9 cellular contexts compared by ENCODE assay signal in the genomic region with DNA sequence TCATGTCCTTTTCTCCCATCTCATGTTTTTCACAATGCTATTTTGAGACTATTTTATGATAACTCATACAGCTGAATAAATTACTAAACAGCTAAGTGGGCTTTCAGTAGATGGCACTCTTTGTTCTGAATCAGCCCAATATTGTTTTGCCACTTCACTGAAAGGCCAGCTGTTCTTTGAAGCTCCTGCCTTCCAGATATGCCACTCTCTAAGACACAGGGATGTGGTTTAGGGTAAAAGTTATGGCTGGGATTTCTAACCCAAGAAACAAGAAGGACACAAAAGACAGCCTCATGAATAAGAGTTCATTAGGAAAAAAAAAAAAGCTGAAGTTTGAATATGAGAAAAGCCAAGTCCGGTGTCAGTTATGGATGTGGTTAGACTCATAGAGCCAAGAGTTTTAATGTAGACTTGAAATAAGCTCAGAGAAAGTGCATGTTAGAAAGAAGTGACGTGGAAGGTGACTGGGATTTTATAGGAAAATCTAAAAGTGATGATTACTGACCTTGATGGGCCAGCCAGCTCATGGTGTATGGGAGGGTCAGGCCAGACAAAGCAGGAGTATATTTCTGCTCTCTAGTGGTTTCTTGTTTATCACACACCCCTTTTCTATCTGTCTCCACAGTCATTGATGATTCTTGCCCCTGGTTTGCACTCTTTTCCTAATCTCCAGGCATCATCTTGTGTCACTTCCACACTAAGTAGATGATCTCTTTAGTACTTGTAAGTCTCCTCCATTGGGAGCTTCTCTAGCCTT.
DNase-seq lines count a peak whose midpoint lies in the region; ATAC-seq, FAIRE-seq and TF ChIP-seq lines count a peak whose summit lies in the region.
"Had no signal": no experiment of that assay in that cellular context is flagged by ENCODE, and none has a peak within 500 bp of the region (broad histone marks: within the 10 kb centered on the region; RNA-seq: fewer than 3 reads in every experiment).

No MANE protein-coding gene starts in this region.

- TF ChIP-seq POLR2A in HCT116 (IDR thresholded peaks at IDR 0.05; ENCODE audit: borderline replicate concordance, extremely low read depth, insufficient read depth, insufficient read length), result no peak

- ATAC-seq in HCT116 (0 out of 2 replicates have a peak, but pooled peaks have one; percentile 32), GM19467 (IDR thresholded peaks at IDR 0.05; ENCODE audit: unreplicated experiment) (no peak)

- no peak overlapping the region for H3K27ac Mint-ChIP-seq in astrocyte (ENCODE audit: unreplicated experiment)

- no peaks in the 10 kb centered on the region for H3K27me3 Mint-ChIP-seq in astrocyte (ENCODE audit: low read depth, unreplicated experiment)

- H3K4me3 ChIP-seq in HCT116 (replicated peaks in 1 of 2; ENCODE audit: low read depth in 1 of 2, low read length in 2 of 2) (no peak overlapping the region), astrocyte (ENCODE audit: insufficient read depth, low read depth, low read length) (no peak overlapping the region)

- H3K4me1 Mint-ChIP-seq in astrocyte (ENCODE audit: low read depth, unreplicated experiment), result peaks cover 5% of the 10 kb centered on the region

- RAD21 ChIA-PET in HCT116 (lab: Charles Lee; ENCODE audit: low non-redundant PET in 1 of 2, low total read pairs in 2 of 2, uncharacterized antibody in 2 of 2, unreplicated experiment in 2 of 2), result interaction anchor here (0.5 to 1.3 kb wide), 5 partner anchors 72 to 709 kb away, joined by 3 to 5 read pairs (median 3); no protein-coding TSS in a partner anchor

- H3K27me3 ChIP-seq in HCT116 (ENCODE audit: insufficient read depth, low read length) (no peaks in the 10 kb centered on the region), astrocyte (ENCODE audit: insufficient read depth, low read length) (no peaks in the 10 kb centered on the region)

- no peak overlapping the region for H2AFZ ChIP-seq in HCT116 (ENCODE audit: low read depth, low read length, poor library complexity, severe bottlenecking)
- H2AFZ ChIP-seq in astrocyte (ENCODE audit: low read depth, low read length), result no peak overlapping the region

- DNase-seq in AG09319 (ENCODE audit: extremely low read depth, low read depth) (no peak), HCT116 (ENCODE audit: low read depth, low spot score) (no peak), astrocyte (ENCODE audit: low read depth) (peak; percentile 49), kidney tubule cell (ENCODE audit: low spot score) (peak; percentile 14), HuH-7.5 (ENCODE audit: low spot score) (no peak), NOMO-1 treated with DMSO at 0.1 percent for 48 hours (lab: John Stamatoyannopoulos, UW; ENCODE audit: unreplicated experiment) (no peak), iPS-NIHi11 (ENCODE audit: low spot score) (no peak)
- DNase-seq: posterior cingulate gyrus had no signal

- TF ChIP-seq CTCF in AG09319 (IDR thresholded peaks at IDR 0.05; ENCODE audit: low read depth, low read length) (peak; percentile 57), HCT116 (IDR thresholded peaks at IDR 0.05 in 2 of 3, conservative IDR thresholded peaks at IDR 0.05 in 1 of 3; ENCODE audit: borderline replicate concordance in 1 of 3, insufficient read depth in 1 of 3, low read depth in 2 of 3, low read length in 2 of 3) (peak in 2 of 3 experiments; percentile 23 to 25; a peak in 2 of 6 replicates), astrocyte (IDR thresholded peaks at IDR 0.05; ENCODE audit: insufficient read depth, low read depth, low read length) (peak; percentile 21)

- CTCF ChIA-PET in HCT116 (lab: Charles Lee), result interaction anchor here (1.1 to 2.2 kb wide), 2 partner anchors 157 to 183 kb away, joined by 4 to 5 read pairs; no protein-coding TSS in a partner anchor

- TF ChIP-seq RAD21 in HCT116 (IDR thresholded peaks at IDR 0.05; ENCODE audit: low read depth), result peak; percentile 73

- peaks cover 14 to 22% of the 10 kb centered on the region in 2 experiments; a peak in 3 of 4 replicates for H3K4me1 ChIP-seq in HCT116 (ENCODE audit: control insufficient read depth in 1 of 2, insufficient read depth in 2 of 2, low read length in 2 of 2)
- H3K4me1 ChIP-seq in astrocyte (ENCODE audit: insufficient read depth, low read length), result peaks cover 4% of the 10 kb centered on the region

- BruUV-seq in HCT116 (replicated peaks; lab: Mats Ljungman, UMichigan), result no TSS peak

- H3K9me3 Mint-ChIP-seq in astrocyte (ENCODE audit: unreplicated experiment), result no peaks in the 10 kb centered on the region

- H3K36me3 Mint-ChIP-seq in astrocyte (ENCODE audit: low read depth, unreplicated experiment), result no peaks in the 10 kb centered on the region

- H3K4me2 ChIP-seq in HCT116 (ENCODE audit: low read length), result no peak overlapping the region
- H3K4me2 ChIP-seq in astrocyte (ENCODE audit: low read length), result no peak overlapping the region

- H3K9me3 ChIP-seq in HCT116 (ENCODE audit: control insufficient read depth in 1 of 2, insufficient read depth in 1 of 2, low read depth in 1 of 2, low read length in 2 of 2) (no peaks in the 10 kb centered on the region), astrocyte (ENCODE audit: insufficient read depth, low read depth, low read length) (no peaks in the 10 kb centered on the region)

- H3K36me3 ChIP-seq in HCT116 (ENCODE audit: control insufficient read depth in 1 of 2, insufficient read depth in 2 of 2, low read length in 2 of 2), result no peaks in the 10 kb centered on the region
- no peaks in the 10 kb centered on the region for H3K36me3 ChIP-seq in astrocyte (ENCODE audit: insufficient read depth, low read length)

- FAIRE-seq in astrocyte (lab: Jason Lieb, UNC), result peak; percentile 55

- intact Hi-C loops in HCT116 (cut with micrococcal nuclease), result no loop called here

- H3K9ac ChIP-seq in HCT116 (ENCODE audit: low read length), result no peak overlapping the region
- H3K9ac ChIP-seq in astrocyte (ENCODE audit: low read length), result no peak overlapping the region

- H3K79me2 ChIP-seq in HCT116 (ENCODE audit: insufficient read depth, low read length), result no peaks in the 10 kb centered on the region
- no peaks in the 10 kb centered on the region for H3K79me2 ChIP-seq in astrocyte (ENCODE audit: insufficient read depth, low read length)

- peak overlapping the region; percentile 57 for H3K27ac ChIP-seq in HCT116 (ENCODE audit: low read depth, low read length)
- no peak overlapping the region for H3K27ac ChIP-seq in astrocyte (ENCODE audit: low read depth, low read length)

- no peak overlapping the region for H3K4me3 Mint-ChIP-seq in astrocyte (ENCODE audit: unreplicated experiment)

- H4K20me1 ChIP-seq in HCT116 (ENCODE audit: insufficient read depth), result no peaks in the 10 kb centered on the region
- no peaks in the 10 kb centered on the region for H4K20me1 ChIP-seq in astrocyte (ENCODE audit: insufficient read depth, low read length)

- no peaks in the 10 kb centered on the region for H3K9me2 ChIP-seq in HCT116 (ENCODE audit: insufficient read depth)

- POLR2A ChIA-PET in HCT116 (lab: Charles Lee), result interaction anchor here (1.0 to 1.3 kb wide), 2 partner anchors 16 to 490 kb away, joined by 3 to 4 read pairs; a partner anchor contains a TSS

TF ChIP-seq in HCT116, 20 proteins besides CTCF, POLR2A, EP300 and RAD21:
- TF ChIP-seq SRF (IDR thresholded peaks at IDR 0.05; ENCODE audit: low read depth) (no peak), EGR1 (IDR thresholded peaks at IDR 0.05; ENCODE audit: low read depth) (no peak), EZH2 (IDR thresholded peaks at IDR 0.05) (no peak), FOSL1 (IDR thresholded peaks at IDR 0.05; ENCODE audit: low read depth) (no peak), ZFX (IDR thresholded peaks at IDR 0.05) (no peak), SIN3A (IDR thresholded peaks at IDR 0.05; ENCODE audit: low read depth) (no peak), CEBPB (IDR thresholded peaks at IDR 0.05; ENCODE audit: low read depth) (no peak), CBX3 (IDR thresholded peaks at IDR 0.05; ENCODE audit: low read depth) (no peak), EZH2phosphoT487 (IDR thresholded peaks at IDR 0.05; ENCODE audit: borderline replicate concordance) (no peak), SP1 (IDR thresholded peaks at IDR 0.05; ENCODE audit: low read depth) (no peak), YY1 (IDR thresholded peaks at IDR 0.05; ENCODE audit: extremely low read depth, insufficient replicate concordance, low read depth, low read length) (no peak)
- TF ChIP-seq, protein P1, sequence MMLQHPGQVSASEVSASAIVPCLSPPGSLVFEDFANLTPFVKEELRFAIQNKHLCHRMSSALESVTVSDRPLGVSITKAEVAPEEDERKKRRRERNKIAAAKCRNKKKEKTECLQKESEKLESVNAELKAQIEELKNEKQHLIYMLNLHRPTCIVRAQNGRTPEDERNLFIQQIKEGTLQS (IDR thresholded peaks at IDR 0.05), result no peak
- TF ChIP-seq, protein P2, sequence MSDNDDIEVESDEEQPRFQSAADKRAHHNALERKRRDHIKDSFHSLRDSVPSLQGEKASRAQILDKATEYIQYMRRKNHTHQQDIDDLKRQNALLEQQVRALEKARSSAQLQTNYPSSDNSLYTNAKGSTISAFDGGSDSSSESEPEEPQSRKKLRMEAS (IDR thresholded peaks at IDR 0.05), result no peak

Comparison
In these comparisons a context has a peak if more than half of its experiments do, and no peak if none do; other contexts are left out.
1. DNase-seq: peak in astrocyte (single experiment) and kidney tubule cell (single experiment); none in AG09319 (single experiment), HCT116 (single experiment), HuH-7.5 (single experiment), NOMO-1 treated with DMSO at 0.1 percent for 48 hours (single experiment) and iPS-NIHi11 (single experiment).
2. Peak in every context shown above with its lines, with median percentiles within 50 percentile points of each other: CTCF ChIP-seq.